Comparison of ENCODE assay signal across 2 cellular contexts in the genomic region with DNA sequence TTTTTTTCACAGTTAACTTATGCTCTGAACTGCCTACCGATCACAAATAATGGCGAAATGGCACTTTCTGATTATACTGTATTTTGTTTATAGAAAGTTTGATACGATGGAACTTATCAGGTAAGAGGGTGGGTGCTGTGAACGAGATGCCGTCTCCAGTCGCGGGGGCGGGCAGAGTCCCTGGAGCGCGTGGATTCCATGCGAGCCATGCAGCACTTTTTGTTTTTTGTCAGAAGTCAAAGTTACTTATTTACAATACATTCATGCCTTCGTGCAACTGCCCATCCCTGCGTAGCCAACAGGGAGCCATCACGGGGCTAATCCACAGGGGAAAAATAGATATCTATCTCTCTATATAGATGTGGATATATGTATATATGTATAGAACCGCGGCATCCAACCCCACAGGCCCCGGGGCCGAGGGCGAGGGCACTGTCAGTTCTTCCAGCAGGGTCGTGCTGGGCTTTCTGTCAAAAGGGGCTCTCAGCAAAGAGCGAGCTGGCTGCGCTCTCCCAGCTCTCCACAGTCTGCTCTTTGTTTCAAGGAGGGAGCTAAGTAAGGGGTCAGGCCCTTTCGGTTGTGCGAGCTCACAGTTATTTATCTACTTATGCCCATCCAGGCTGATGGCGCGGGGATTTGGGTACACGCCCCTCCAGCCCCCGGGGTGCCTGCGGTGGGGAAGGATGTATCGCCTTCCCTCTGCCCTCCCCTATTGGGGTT.
TF ChIP-seq lines count a peak whose summit lies in the region.

No MANE protein-coding gene starts in this region.

TF ChIP-seq in SK-N-SH, 30 proteins besides CTCF, POLR2A, EP300 and RAD21 (continued from another document):
- TF ChIP-seq GABPA (IDR thresholded peaks at IDR 0.05; ENCODE audit: low read depth) (no peak), NFIC (IDR thresholded peaks at IDR 0.05; ENCODE audit: borderline replicate concordance) (no peak), FOSL2 (IDR thresholded peaks at IDR 0.05; ENCODE audit: borderline replicate concordance, low read depth) (no peak)

TF ChIP-seq in SK-N-SH treated with all-trans-retinoic acid at 6 μM for 48 hours, 23 proteins besides CTCF, POLR2A, EP300 and RAD21 (continued from another document):
- TF ChIP-seq, protein P1, sequence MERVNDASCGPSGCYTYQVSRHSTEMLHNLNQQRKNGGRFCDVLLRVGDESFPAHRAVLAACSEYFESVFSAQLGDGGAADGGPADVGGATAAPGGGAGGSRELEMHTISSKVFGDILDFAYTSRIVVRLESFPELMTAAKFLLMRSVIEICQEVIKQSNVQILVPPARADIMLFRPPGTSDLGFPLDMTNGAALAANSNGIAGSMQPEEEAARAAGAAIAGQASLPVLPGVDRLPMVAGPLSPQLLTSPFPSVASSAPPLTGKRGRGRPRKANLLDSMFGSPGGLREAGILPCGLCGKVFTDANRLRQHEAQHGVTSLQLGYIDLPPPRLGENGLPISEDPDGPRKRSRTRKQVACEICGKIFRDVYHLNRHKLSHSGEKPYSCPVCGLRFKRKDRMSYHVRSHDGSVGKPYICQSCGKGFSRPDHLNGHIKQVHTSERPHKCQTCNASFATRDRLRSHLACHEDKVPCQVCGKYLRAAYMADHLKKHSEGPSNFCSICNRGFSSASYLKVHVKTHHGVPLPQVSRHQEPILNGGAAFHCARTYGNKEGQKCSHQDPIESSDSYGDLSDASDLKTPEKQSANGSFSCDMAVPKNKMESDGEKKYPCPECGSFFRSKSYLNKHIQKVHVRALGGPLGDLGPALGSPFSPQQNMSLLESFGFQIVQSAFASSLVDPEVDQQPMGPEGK (CRISPR knock-in tag; IDR thresholded peaks at IDR 0.05; ENCODE audit: borderline replicate concordance) = no peak
- TF ChIP-seq ZNF70 (CRISPR knock-in tag; IDR thresholded peaks at IDR 0.05) = no peak
- TF ChIP-seq BACH2 (CRISPR knock-in tag; IDR thresholded peaks at IDR 0.05; ENCODE audit: borderline replicate concordance) = no peak
- TF ChIP-seq GLIS3 (CRISPR knock-in tag; IDR thresholded peaks at IDR 0.05) = no peak
- no peak for TF ChIP-seq ARNTL (CRISPR knock-in tag; IDR thresholded peaks at IDR 0.05; ENCODE audit: borderline replicate concordance, low read depth)
